ENCODE assay signal across 14 cellular contexts in genomic region chr22:15685641-15686040, GRCh38. TPM values are rescaled to one million over a fixed set of nuclear protein-coding genes. Genes with fewer than 3 reads are reported as not detected.
"Had no signal": no experiment of that assay in that cellular context is flagged by ENCODE, and none has a peak within 500 bp of the region (broad histone marks: within the 10 kb centered on the region; RNA-seq: fewer than 3 reads in every experiment).

No MANE protein-coding gene starts in this region.

RNA-seq across cellular contexts. Expression of gene POTEH, which starts 4.2 kb away (rescaled TPM):
- total RNA-seq: naive thymus-derived CD4-positive, alpha-beta T cell; occipital lobe; ovary; progenitor cell of endocrine pancreas; psoas muscle; renal cortical epithelial cell; right cardiac atrium; right lobe of liver; smooth muscle cell; suprapubic skin; transverse colon; urinary bladder; uterus had no signal
- polyA plus RNA-seq: naive thymus-derived CD4-positive, alpha-beta T cell; neural cell; ovary; psoas muscle; right cardiac atrium; smooth muscle cell; urinary bladder had no signal
